1 cellular context compared by ENCODE assay signal in the genomic region with DNA sequence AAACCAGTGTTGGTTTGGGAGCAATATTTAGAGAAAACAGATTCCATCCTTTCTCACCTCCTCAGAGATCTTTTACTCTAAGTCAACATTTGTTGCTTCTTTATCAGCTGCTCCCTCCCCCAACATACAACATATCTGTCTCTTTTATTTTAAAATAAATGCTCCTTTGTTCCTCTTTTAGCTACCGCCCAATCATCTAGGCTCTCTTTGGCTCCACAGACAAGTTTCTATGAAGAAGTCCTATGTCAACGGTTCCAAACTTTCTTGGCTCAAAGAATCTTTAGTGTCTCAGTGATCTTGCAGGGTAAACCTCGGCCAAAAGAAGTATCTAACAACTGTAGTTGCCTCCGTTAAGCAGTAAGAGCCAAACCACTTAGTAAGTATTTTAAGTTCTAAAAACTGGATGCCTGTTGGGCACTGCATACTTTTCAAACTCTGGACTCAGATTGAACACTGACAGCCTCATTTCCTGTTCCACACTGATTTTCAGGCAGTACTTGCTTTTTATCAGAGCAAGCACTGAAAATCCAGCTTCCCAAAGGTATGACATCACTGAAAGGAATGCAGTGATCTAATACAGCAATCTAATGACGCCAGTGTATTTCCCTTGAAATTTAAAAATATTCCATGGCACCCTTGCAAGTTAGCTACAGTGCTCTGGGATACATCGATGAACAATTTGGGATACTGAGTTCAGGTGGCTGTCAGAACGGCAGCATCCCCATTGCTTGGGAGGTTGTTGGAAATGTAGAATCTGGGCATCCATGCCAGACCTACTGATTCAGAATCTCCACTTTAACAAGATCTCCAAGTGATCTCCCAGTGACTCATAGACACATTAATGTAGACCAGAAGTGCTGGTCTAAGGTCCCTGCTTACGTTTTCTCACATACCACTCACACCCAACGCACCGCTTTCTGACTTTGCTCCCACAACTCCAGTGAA.
A peak's percentile ranks its signal among the peaks of the same experiment; 100 is the strongest.
TF ChIP-seq lines count a peak whose summit lies in the region.

No MANE protein-coding gene starts in this region.

TF ChIP-seq in SK-N-SH, 30 proteins besides CTCF, POLR2A, EP300 and RAD21 (continued from another document):
- TF ChIP-seq ZBTB33 (IDR thresholded peaks at IDR 0.05; ENCODE audit: borderline replicate concordance, low read depth) (0 out of 2 replicates have a peak, but pooled peaks have one; percentile 16), GATA2 (CRISPR knock-in tag; IDR thresholded peaks at IDR 0.05) (no peak), ELF1 (IDR thresholded peaks at IDR 0.05) (0 out of 2 replicates have a peak, but pooled peaks have one; percentile 10), RFX5 (IDR thresholded peaks at IDR 0.05; ENCODE audit: low read length) (no peak), RCOR1 (IDR thresholded peaks at IDR 0.05; ENCODE audit: low read length) (no peak), YY1 (IDR thresholded peaks at IDR 0.05; ENCODE audit: low read depth) (peak; percentile 32; the same call in 1 of the 2 replicates), TEAD4 (IDR thresholded peaks at IDR 0.05; ENCODE audit: borderline replicate concordance, insufficient read depth) (peak; percentile 93), NFIC (IDR thresholded peaks at IDR 0.05; ENCODE audit: borderline replicate concordance) (peak; percentile 68; the same call in 1 of the 2 replicates), SIN3A (IDR thresholded peaks at IDR 0.05; ENCODE audit: borderline replicate concordance, low read depth, low read length) (no peak; the same call in 1 of the 2 replicates), SMC3 (IDR thresholded peaks at IDR 0.05; ENCODE audit: low read depth, low read length) (no peak), TAF1 (IDR thresholded peaks at IDR 0.05; ENCODE audit: borderline replicate concordance, low read depth, low read length) (peak; percentile 31; the same call in 1 of the 2 replicates), FOSL2 (IDR thresholded peaks at IDR 0.05; ENCODE audit: borderline replicate concordance, low read depth) (peak; percentile 71; the same call in 1 of the 2 replicates)
- TF ChIP-seq, protein P1, sequence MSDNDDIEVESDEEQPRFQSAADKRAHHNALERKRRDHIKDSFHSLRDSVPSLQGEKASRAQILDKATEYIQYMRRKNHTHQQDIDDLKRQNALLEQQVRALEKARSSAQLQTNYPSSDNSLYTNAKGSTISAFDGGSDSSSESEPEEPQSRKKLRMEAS (IDR thresholded peaks at IDR 0.05; ENCODE audit: low read depth), result no peak
- TF ChIP-seq, protein P2, sequence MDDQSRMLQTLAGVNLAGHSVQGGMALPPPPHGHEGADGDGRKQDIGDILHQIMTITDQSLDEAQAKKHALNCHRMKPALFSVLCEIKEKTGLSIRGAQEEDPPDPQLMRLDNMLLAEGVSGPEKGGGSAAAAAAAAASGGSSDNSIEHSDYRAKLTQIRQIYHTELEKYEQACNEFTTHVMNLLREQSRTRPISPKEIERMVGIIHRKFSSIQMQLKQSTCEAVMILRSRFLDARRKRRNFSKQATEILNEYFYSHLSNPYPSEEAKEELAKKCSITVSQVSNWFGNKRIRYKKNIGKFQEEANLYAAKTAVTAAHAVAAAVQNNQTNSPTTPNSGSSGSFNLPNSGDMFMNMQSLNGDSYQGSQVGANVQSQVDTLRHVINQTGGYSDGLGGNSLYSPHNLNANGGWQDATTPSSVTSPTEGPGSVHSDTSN (IDR thresholded peaks at IDR 0.05), result peak; percentile 92
- TF ChIP-seq, protein P3, sequence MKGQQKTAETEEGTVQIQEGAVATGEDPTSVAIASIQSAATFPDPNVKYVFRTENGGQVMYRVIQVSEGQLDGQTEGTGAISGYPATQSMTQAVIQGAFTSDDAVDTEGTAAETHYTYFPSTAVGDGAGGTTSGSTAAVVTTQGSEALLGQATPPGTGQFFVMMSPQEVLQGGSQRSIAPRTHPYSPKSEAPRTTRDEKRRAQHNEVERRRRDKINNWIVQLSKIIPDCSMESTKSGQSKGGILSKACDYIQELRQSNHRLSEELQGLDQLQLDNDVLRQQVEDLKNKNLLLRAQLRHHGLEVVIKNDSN (IDR thresholded peaks at IDR 0.05; ENCODE audit: borderline replicate concordance, low read depth), result no peak
